In the genomic region with DNA sequence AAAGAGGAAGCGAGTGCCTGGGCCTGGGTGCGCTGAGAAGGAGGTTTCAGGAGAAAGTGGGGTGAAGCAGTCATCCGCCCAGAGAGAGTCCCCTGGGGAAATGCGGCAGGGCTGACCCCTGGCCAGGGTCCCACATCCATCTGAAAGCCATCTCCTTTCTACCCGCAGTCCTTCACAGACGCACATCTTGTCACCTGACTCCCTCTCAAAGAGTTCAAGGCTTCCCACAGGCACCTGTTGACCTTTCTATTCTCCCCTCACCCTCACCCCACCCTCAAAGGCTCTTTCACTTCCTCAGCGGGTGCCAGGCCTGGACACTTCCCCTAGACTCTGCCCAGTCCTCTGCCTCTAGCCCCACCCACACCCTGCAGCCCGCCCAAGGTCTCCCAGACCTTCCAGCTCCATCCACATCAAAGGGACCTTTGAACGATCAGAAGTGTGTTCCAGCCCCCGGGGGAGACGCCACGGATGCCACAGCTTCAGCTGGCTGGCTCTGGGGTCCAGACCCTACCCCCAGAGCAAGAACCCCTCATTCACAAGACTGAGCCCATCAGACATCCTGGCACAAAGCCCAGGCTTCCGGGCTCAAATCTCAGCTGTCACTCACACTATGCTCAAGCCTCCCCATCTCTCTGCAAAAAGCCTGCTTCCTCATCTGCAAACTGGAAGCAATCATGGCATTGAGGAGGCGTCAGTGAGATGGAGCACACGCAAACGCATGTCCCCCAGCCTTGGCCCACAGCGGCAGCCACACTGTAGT, we compare ENCODE assay signal across 9 cellular contexts. TPM values are rescaled to one million over a fixed set of nuclear protein-coding genes. Genes with fewer than 3 reads are reported as not detected.
DNase-seq lines count a peak whose midpoint lies in the region; ATAC-seq and TF ChIP-seq lines count a peak whose summit lies in the region.
"Had no signal": no experiment of that assay in that cellular context is flagged by ENCODE, and none has a peak within 500 bp of the region (broad histone marks: within the 10 kb centered on the region; RNA-seq: fewer than 3 reads in every experiment).

No MANE protein-coding gene starts in this region.

- WGBS in liver: 29% methylated on average over 17 of the region's 17 CpGs
- WGBS in prostate gland: 58% methylated on average over 17 of the region's 17 CpGs

- peaks cover 7% of the 10 kb centered on the region for H3K36me3 ChIP-seq in adipocyte (ENCODE audit: control insufficient read depth, insufficient read depth, low read length, severe bottlenecking)
- H3K36me3 ChIP-seq in liver (ENCODE audit: control insufficient read depth in 4 of 4, insufficient read depth in 3 of 4, low read depth in 1 of 4, low read length in 3 of 4): peaks cover 6 to 12% (median 10%) of the 10 kb centered on the region in 4 donors
- peaks cover 0 to 5% of the 10 kb centered on the region in 2 donors for H3K36me3 ChIP-seq in vagina
- peaks cover 0 to 8% of the 10 kb centered on the region in 2 donors for H3K36me3 ChIP-seq in prostate gland
- H3K36me3 ChIP-seq: cardiac muscle cell had no signal

- POLR2A ChIA-PET in activated CD4-positive, alpha-beta T cell treated with anti-CD3 and anti-CD28 coated beads for 36 hours (lab: Charles Lee): interaction anchor here (0.6 kb wide), 1 partner anchor 396 kb away, joined by 4 read pairs; no protein-coding TSS in a partner anchor

- peak; percentile 50 for ATAC-seq in activated CD4-positive, alpha-beta T cell treated with anti-CD3 and anti-CD28 coated beads for 36 hours
- peak; percentile 43 for ATAC-seq in HG02623 (IDR thresholded peaks at IDR 0.05; ENCODE audit: unreplicated experiment)

- CTCF ChIA-PET in activated CD4-positive, alpha-beta T cell treated with anti-CD3 and anti-CD28 coated beads for 36 hours (lab: Charles Lee): no interaction called here

- H3K27ac ChIP-seq in liver (ENCODE audit: low read depth in 1 of 2, low read length in 2 of 2): peak overlapping the region; percentile 82 to 92
- peak overlapping the region; percentile 76 for H3K27ac ChIP-seq in vagina
- H3K27ac ChIP-seq in prostate gland: no peak overlapping the region
- H3K27ac ChIP-seq: cardiac muscle cell had no signal

- H3K4me1 ChIP-seq in adipocyte (ENCODE audit: control insufficient read depth, insufficient read depth, low read length): peaks cover 15% of the 10 kb centered on the region
- H3K4me1 ChIP-seq in liver (ENCODE audit: control insufficient read depth in 4 of 4, insufficient read depth in 4 of 4, low read length in 3 of 4): peaks cover 11 to 38% (median 26%) of the 10 kb centered on the region in 4 donors
- H3K4me1 ChIP-seq in vagina: peaks cover 34% of the 10 kb centered on the region
- peaks cover 7% of the 10 kb centered on the region for H3K4me1 ChIP-seq in prostate gland (replicated peaks)

- peaks cover 12% of the 10 kb centered on the region for H3K36me3 Mint-ChIP-seq in activated CD4-positive, alpha-beta T cell treated with anti-CD3 and anti-CD28 coated beads for 36 hours (ENCODE audit: low read depth)

- TF ChIP-seq POLR2A in vagina (IDR thresholded peaks at IDR 0.05) (no peak), prostate gland (IDR thresholded peaks at IDR 0.05) (no peak)

- TF ChIP-seq RAD21 in liver (IDR thresholded peaks at IDR 0.05): no peak

- intact Hi-C loops in activated CD4-positive, alpha-beta T cell treated with anti-CD3 and anti-CD28 coated beads for 36 hours (cut with DNase I, micrococcal nuclease): no loop called here
- intact Hi-C loops in vagina (cut with DNase I) (no loop called here), prostate gland (cut with DNase I) (no loop called here)

- peaks cover 31% of the 10 kb centered on the region for H3K4me1 Mint-ChIP-seq in activated CD4-positive, alpha-beta T cell treated with anti-CD3 and anti-CD28 coated beads for 36 hours

- peak overlapping the region; percentile 69 for H3K4me3 Mint-ChIP-seq in activated CD4-positive, alpha-beta T cell treated with anti-CD3 and anti-CD28 coated beads for 36 hours

- H3K27me3 Mint-ChIP-seq in activated CD4-positive, alpha-beta T cell treated with anti-CD3 and anti-CD28 coated beads for 36 hours: no peaks in the 10 kb centered on the region

- H3K27me3 ChIP-seq in adipocyte (replicated peaks; ENCODE audit: control insufficient read depth, insufficient read depth, low read length): no peaks in the 10 kb centered on the region
- no peaks in the 10 kb centered on the region for H3K27me3 ChIP-seq in liver (ENCODE audit: control insufficient read depth in 4 of 4, insufficient read depth in 4 of 4, low read length in 3 of 4)
- H3K27me3 ChIP-seq in vagina: no peaks in the 10 kb centered on the region
- no peaks in the 10 kb centered on the region for H3K27me3 ChIP-seq in prostate gland (replicated peaks; ENCODE audit: insufficient read depth)
- H3K27me3 ChIP-seq: cardiac muscle cell had no signal

- H3K9me3 Mint-ChIP-seq in activated CD4-positive, alpha-beta T cell treated with anti-CD3 and anti-CD28 coated beads for 36 hours (ENCODE audit: low read depth): no peaks in the 10 kb centered on the region

- H3K9ac ChIP-seq in adipocyte (ENCODE audit: low read length) (no peak overlapping the region), liver (ENCODE audit: low read depth in 1 of 2, low read length in 2 of 2) (peak overlapping the region; percentile 52 to 68)

- H3K9me3 ChIP-seq in adipocyte (ENCODE audit: control insufficient read depth, low read length) (no peaks in the 10 kb centered on the region), liver (ENCODE audit: control insufficient read depth in 4 of 4, low read length in 3 of 4) (no peaks in the 10 kb centered on the region), vagina (no peaks in the 10 kb centered on the region), prostate gland (no peaks in the 10 kb centered on the region)

- peak; percentile 67 for DNase-seq in activated CD4-positive, alpha-beta T cell treated with anti-CD3 and anti-CD28 coated beads for 36 hours
- DNase-seq in activated CD4-positive, alpha-beta T cell treated with anti-CD3 and anti-CD28 coated beads, Interleukin-2, amount 50 U/mL, for 1 hour: no peak
- DNase-seq in NCI-H69 (lab: John Stamatoyannopoulos, UW) (peak; percentile 9), adipocyte (ENCODE audit: low read depth) (no peak), vagina (ENCODE audit: extremely low spot score in 2 of 2) (no peak), prostate gland (ENCODE audit: low spot score) (no peak)

- H3K27ac Mint-ChIP-seq in activated CD4-positive, alpha-beta T cell treated with anti-CD3 and anti-CD28 coated beads for 36 hours: peak overlapping the region; percentile 79

- no peak for TF ChIP-seq CTCF in liver (IDR thresholded peaks at IDR 0.05; ENCODE audit: low read depth, low read length, missing input control)
- no peak for TF ChIP-seq CTCF in vagina (IDR thresholded peaks at IDR 0.05)
- no peak for TF ChIP-seq CTCF in prostate gland (IDR thresholded peaks at IDR 0.05)

- peak overlapping the region; percentile 88 for H3K4me3 ChIP-seq in adipocyte (ENCODE audit: low read length)
- H3K4me3 ChIP-seq in liver (ENCODE audit: low read depth in 1 of 3, low read length in 3 of 3): peak overlapping the region; percentile 43 to 83 (median 68)
- H3K4me3 ChIP-seq in vagina: peak overlapping the region; percentile 61 to 78
- H3K4me3 ChIP-seq in prostate gland: no peak overlapping the region
- H3K4me3 ChIP-seq: cardiac muscle cell had no signal

TF ChIP-seq in liver, 16 proteins besides CTCF, POLR2A, EP300 and RAD21 (continues in another document):
- TF ChIP-seq, protein P1, sequence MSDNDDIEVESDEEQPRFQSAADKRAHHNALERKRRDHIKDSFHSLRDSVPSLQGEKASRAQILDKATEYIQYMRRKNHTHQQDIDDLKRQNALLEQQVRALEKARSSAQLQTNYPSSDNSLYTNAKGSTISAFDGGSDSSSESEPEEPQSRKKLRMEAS (IDR thresholded peaks at IDR 0.05): no peak
- TF ChIP-seq HNF4A (conservative IDR thresholded peaks at IDR 0.05) (peak; percentile 36 to 68), NR2F2 (IDR thresholded peaks at IDR 0.05) (no peak), RXRA (IDR thresholded peaks at IDR 0.05) (peak; percentile 36 to 78), YY1 (IDR thresholded peaks at IDR 0.05) (no peak), EGR1 (IDR thresholded peaks at IDR 0.05; ENCODE audit: low read depth in 2 of 2) (no peak)
- TF ChIP-seq, protein P2, sequence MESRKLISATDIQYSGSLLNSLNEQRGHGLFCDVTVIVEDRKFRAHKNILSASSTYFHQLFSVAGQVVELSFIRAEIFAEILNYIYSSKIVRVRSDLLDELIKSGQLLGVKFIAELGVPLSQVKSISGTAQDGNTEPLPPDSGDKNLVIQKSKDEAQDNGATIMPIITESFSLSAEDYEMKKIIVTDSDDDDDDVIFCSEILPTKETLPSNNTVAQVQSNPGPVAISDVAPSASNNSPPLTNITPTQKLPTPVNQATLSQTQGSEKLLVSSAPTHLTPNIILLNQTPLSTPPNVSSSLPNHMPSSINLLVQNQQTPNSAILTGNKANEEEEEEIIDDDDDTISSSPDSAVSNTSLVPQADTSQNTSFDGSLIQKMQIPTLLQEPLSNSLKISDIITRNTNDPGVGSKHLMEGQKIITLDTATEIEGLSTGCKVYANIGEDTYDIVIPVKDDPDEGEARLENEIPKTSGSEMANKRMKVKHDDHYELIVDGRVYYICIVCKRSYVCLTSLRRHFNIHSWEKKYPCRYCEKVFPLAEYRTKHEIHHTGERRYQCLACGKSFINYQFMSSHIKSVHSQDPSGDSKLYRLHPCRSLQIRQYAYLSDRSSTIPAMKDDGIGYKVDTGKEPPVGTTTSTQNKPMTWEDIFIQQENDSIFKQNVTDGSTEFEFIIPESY (IDR thresholded peaks at IDR 0.05): no peak

RNA-seq across cellular contexts. Expression of gene CTSZ, which starts 2.1 kb away (rescaled TPM):
- 10 to 100 TPM; 26.6 to 29.4 TPM for total RNA-seq in activated CD4-positive, alpha-beta T cell treated with anti-CD3 and anti-CD28 coated beads for 36 hours
- total RNA-seq in liver (100 to 1,000 TPM; 146 to 233 TPM), vagina (128 TPM), prostate gland (100 to 1,000 TPM in 1 of 2 donors, 10 to 100 TPM in 1; 93.6 to 130 TPM)
- 100 to 1,000 TPM in 1 of 2 donors, 10 to 100 TPM in 1; 11.8 to 229 TPM for polyA plus RNA-seq in liver

RNA-seq across cellular contexts. Expression of gene TUBB1, which starts 14.3 kb away (rescaled TPM):
- not detected for total RNA-seq in activated CD4-positive, alpha-beta T cell treated with anti-CD3 and anti-CD28 coated beads for 36 hours
- total RNA-seq in liver: 10 to 100 TPM in 1 of 2 donors, under 1 TPM in 1; 0.17 to 59.5 TPM
- under 1 TPM; 0.20 to 0.28 TPM for polyA plus RNA-seq in liver
- not detected for total RNA-seq in vagina
- total RNA-seq in prostate gland: not detected
- polyA plus RNA-seq: cardiac muscle cell had no signal

RNA-seq across cellular contexts. Expression of gene NELFCD, which starts 23.9 kb away (rescaled TPM):
- total RNA-seq in activated CD4-positive, alpha-beta T cell treated with anti-CD3 and anti-CD28 coated beads for 36 hours: 100 to 1,000 TPM; 111 to 121 TPM
- total RNA-seq in liver (10 to 100 TPM; 39.1 to 39.8 TPM), vagina (85.7 TPM), prostate gland (10 to 100 TPM; 55.0 to 85.2 TPM)
- polyA plus RNA-seq in liver: 10 to 100 TPM; 28.1 to 35.0 TPM

RNA-seq across cellular contexts. Expression of gene ATP5F1E, which starts 27.2 kb away (rescaled TPM):
- 10 to 100 TPM; 63.5 to 76.1 TPM for total RNA-seq in activated CD4-positive, alpha-beta T cell treated with anti-CD3 and anti-CD28 coated beads for 36 hours
- total RNA-seq in liver (10 to 100 TPM; 11.7 to 16.6 TPM), vagina (22.8 TPM), prostate gland (10 to 100 TPM; 23.5 to 24.4 TPM)
- polyA plus RNA-seq in liver: 100 to 1,000 TPM in 1 of 2 donors, 10 to 100 TPM in 1; 38.8 to 148 TPM

RNA-seq across cellular contexts. Expression of gene PRELID3B, which starts 37.6 kb away (rescaled TPM):
- total RNA-seq in activated CD4-positive, alpha-beta T cell treated with anti-CD3 and anti-CD28 coated beads for 36 hours: 100 to 1,000 TPM; 148 to 196 TPM
- 10 to 100 TPM; 32.0 to 38.1 TPM for total RNA-seq in liver
- polyA plus RNA-seq in liver: 10 to 100 TPM; 18.2 to 18.6 TPM
- total RNA-seq in vagina: 73.4 TPM
- 10 to 100 TPM; 28.9 to 35.6 TPM for total RNA-seq in prostate gland

Comparison
In these comparisons a context has a peak if more than half of its experiments do, and no peak if none do; other contexts are left out.
1. DNase-seq: peak in activated CD4-positive, alpha-beta T cell treated with anti-CD3 and anti-CD28 coated beads for 36 hours (single experiment) and NCI-H69 (single experiment); none in activated CD4-positive, alpha-beta T cell treated with anti-CD3 and anti-CD28 coated beads, Interleukin-2, amount 50 U/mL, for 1 hour (single experiment), adipocyte (single experiment), vagina (0 of 2) and prostate gland (single experiment).
2. H3K4me3 ChIP-seq: peak in adipocyte (single experiment), liver (3 of 3) and vagina (2 of 2); none in prostate gland (0 of 2).
3. H3K27ac ChIP-seq: peak in liver (2 of 2) and vagina (single experiment); none in prostate gland (0 of 2).